Comparison of ENCODE assay signal across 11 cellular contexts in genomic region chr9:127422133-127422782, GRCh38. TPM values are rescaled to one million over a fixed set of nuclear protein-coding genes. Genes with fewer than 3 reads are reported as not detected.
DNase-seq lines count a peak whose midpoint lies in the region; ATAC-seq and TF ChIP-seq lines count a peak whose summit lies in the region.
"Had no signal": no experiment of that assay in that cellular context is flagged by ENCODE, and none has a peak within 500 bp of the region (broad histone marks: within the 10 kb centered on the region; RNA-seq: fewer than 3 reads in every experiment).

No MANE protein-coding gene starts in this region.

- peaks cover 36% of the 10 kb centered on the region for H3K36me3 Mint-ChIP-seq in Caco-2 (ENCODE audit: insufficient read depth, unreplicated experiment)
- peaks cover 22% of the 10 kb centered on the region for H3K36me3 Mint-ChIP-seq in dendritic cell treated with granulocyte-macrophage colony-stimulating factor and Interleukin-4, amounts not matched to agents 40 ng/mL and 50 ng/mL, for 4 days (ENCODE audit: low read depth)
- H3K36me3 Mint-ChIP-seq: IgD-negative memory B cell had no signal

- H3K4me1 Mint-ChIP-seq in Caco-2 (ENCODE audit: low read depth, unreplicated experiment) = peaks cover 17% of the 10 kb centered on the region
- H3K4me1 Mint-ChIP-seq in dendritic cell treated with granulocyte-macrophage colony-stimulating factor and Interleukin-4, amounts not matched to agents 40 ng/mL and 50 ng/mL, for 4 days (ENCODE audit: low read depth) = peaks cover 59% of the 10 kb centered on the region

- peak overlapping the region; percentile 67 for H3K4me3 ChIP-seq in Caco-2 (ENCODE audit: low read depth, low read length)
- H3K4me3 ChIP-seq in neuron (ENCODE audit: low read length) = peak overlapping the region; percentile 83
- no peak overlapping the region for H3K4me3 ChIP-seq in prostate gland

- H3K27me3 ChIP-seq in Caco-2 (replicated peaks; ENCODE audit: control insufficient read depth, insufficient read depth, low read length) (no peaks in the 10 kb centered on the region), neuron (ENCODE audit: insufficient read depth, low read length) (no peaks in the 10 kb centered on the region), prostate gland (replicated peaks; ENCODE audit: insufficient read depth) (no peaks in the 10 kb centered on the region)

- CTCF ChIA-PET in Caco-2 (lab: Charles Lee) = interaction anchor here (1.2 kb wide), 1 partner anchor 26 kb away, joined by 3 read pairs; no protein-coding TSS in a partner anchor

- TF ChIP-seq POLR2A in prostate gland (IDR thresholded peaks at IDR 0.05) = no peak

- ATAC-seq in omental fat pad (ENCODE audit: low FRiP score) (no peak), HG02938 (IDR thresholded peaks at IDR 0.05; ENCODE audit: unreplicated experiment) (no peak)

- TF ChIP-seq CTCF in Caco-2 (IDR thresholded peaks at IDR 0.05; ENCODE audit: insufficient read depth in 1 of 2, low read depth in 1 of 2, low read length in 1 of 2, severe bottlenecking in 1 of 2, unreplicated experiment in 1 of 2) = no peak
- no peak for TF ChIP-seq CTCF in omental fat pad (IDR thresholded peaks at IDR 0.05)
- TF ChIP-seq CTCF in prostate gland (IDR thresholded peaks at IDR 0.05) = no peak

- H3K9me3 ChIP-seq in Caco-2 (no peaks in the 10 kb centered on the region), neuron (ENCODE audit: low read length) (no peaks in the 10 kb centered on the region), prostate gland (no peaks in the 10 kb centered on the region)

- H3K36me3 ChIP-seq in Caco-2 (ENCODE audit: control insufficient read depth, insufficient read depth, low read length) = no peaks in the 10 kb centered on the region
- peaks cover 8% of the 10 kb centered on the region for H3K36me3 ChIP-seq in neuron (ENCODE audit: insufficient read depth, low read length)
- H3K36me3 ChIP-seq in prostate gland = no peaks in the 10 kb centered on the region

- WGBS in prostate gland = 95% methylated on average over 10 of the region's 10 CpGs

- BruUV-seq in Caco-2 (replicated peaks; lab: Mats Ljungman, UMichigan) = no TSS peak

- intact Hi-C loops in Caco-2 (cut with micrococcal nuclease; ENCODE audit: unreplicated experiment) = no loop called here
- intact Hi-C loops in dendritic cell treated with granulocyte-macrophage colony-stimulating factor and Interleukin-4, amounts not matched to agents 40 ng/mL and 50 ng/mL, for 4 days (cut with micrococcal nuclease) = loop anchor here (10.0 kb wide), 1 partner anchor 197 kb away; no protein-coding TSS in a partner anchor
- intact Hi-C loops in prostate gland (cut with DNase I) = no loop called here

- no peaks in the 10 kb centered on the region for H3K9me3 Mint-ChIP-seq in Caco-2 (ENCODE audit: unreplicated experiment)
- H3K9me3 Mint-ChIP-seq in dendritic cell treated with granulocyte-macrophage colony-stimulating factor and Interleukin-4, amounts not matched to agents 40 ng/mL and 50 ng/mL, for 4 days = no peaks in the 10 kb centered on the region

- peak overlapping the region; percentile 99 for H3K27ac Mint-ChIP-seq in Caco-2 (ENCODE audit: unreplicated experiment)
- no peak overlapping the region for H3K27ac Mint-ChIP-seq in dendritic cell treated with granulocyte-macrophage colony-stimulating factor and Interleukin-4, amounts not matched to agents 40 ng/mL and 50 ng/mL, for 4 days

- peak overlapping the region; percentile 100 for H3K4me3 Mint-ChIP-seq in Caco-2 (ENCODE audit: unreplicated experiment)
- H3K4me3 Mint-ChIP-seq in dendritic cell treated with granulocyte-macrophage colony-stimulating factor and Interleukin-4, amounts not matched to agents 40 ng/mL and 50 ng/mL, for 4 days = peak overlapping the region; percentile 99

- H3K27ac ChIP-seq in prostate gland = no peak overlapping the region

- POLR2A ChIA-PET in Caco-2 (lab: Charles Lee) = interaction anchor here (2.6 kb wide), 1 partner anchor 26 kb away, joined by 37 read pairs; the partner anchor contains the start of gene SLC2A8

- H2AFZ ChIP-seq in neuron (ENCODE audit: low read depth, low read length) = no peak overlapping the region

- H3K4me1 ChIP-seq in Caco-2 = peaks cover 15% of the 10 kb centered on the region
- H3K4me1 ChIP-seq in neuron (ENCODE audit: insufficient read depth, low read length) = peaks cover 24% of the 10 kb centered on the region
- peaks cover 14% of the 10 kb centered on the region for H3K4me1 ChIP-seq in prostate gland (replicated peaks)

- no peaks in the 10 kb centered on the region for H3K27me3 Mint-ChIP-seq in Caco-2 (ENCODE audit: insufficient read depth, unreplicated experiment)
- no peaks in the 10 kb centered on the region for H3K27me3 Mint-ChIP-seq in dendritic cell treated with granulocyte-macrophage colony-stimulating factor and Interleukin-4, amounts not matched to agents 40 ng/mL and 50 ng/mL, for 4 days
- H3K27me3 Mint-ChIP-seq: IgD-negative memory B cell had no signal

- DNase-seq in Caco-2 (no peak), MV-4-11 (lab: John Stamatoyannopoulos, UW) (peak; percentile 15), omental fat pad (ENCODE audit: low spot score) (no peak), prostate gland (ENCODE audit: low spot score) (no peak)
- DNase-seq in stimulated activated CD4-positive, alpha-beta T cell treated with anti-CD3 and anti-CD28 coated beads, Interleukin-2, amount 100 ng/mL, for 48 hours = no peak
- DNase-seq: COR-L47, kidney had no signal

RNA-seq across cellular contexts. Expression of gene ZNF79, which starts 1.9 kb away (rescaled TPM):
- 9.2 and 9.3 TPM in 2 replicates for total RNA-seq in Caco-2 (2022)
- total RNA-seq in omental fat pad = 10 to 100 TPM in 1 of 4 donors, 1 to 10 TPM in 3; 5.0 to 15.4 (median 6.3) TPM
- 10 to 100 TPM; 14.3 to 14.5 TPM for total RNA-seq in prostate gland

RNA-seq across cellular contexts. Expression of gene SLC2A8, which starts 25.3 kb away (rescaled TPM):
- total RNA-seq in Caco-2 (2022) (141 and 144 TPM in 2 replicates), omental fat pad (10 to 100 TPM; 12.2 to 28.0 (median 17.8) TPM), prostate gland (10 to 100 TPM; 29.3 to 69.3 TPM)

RNA-seq across cellular contexts. Expression of gene RPL12, which starts 28.9 kb away (rescaled TPM):
- total RNA-seq in Caco-2 (2022) (1,592 and 1,641 TPM in 2 replicates), omental fat pad (1,000 to 10,000 TPM; 2,044 to 2,498 (median 2,365) TPM), prostate gland (1,000 to 10,000 TPM; 1,460 to 2,640 TPM)

RNA-seq across cellular contexts. Expression of gene LRSAM1, which starts 29.1 kb away (rescaled TPM):
- total RNA-seq in Caco-2 (2022) = 25.8 and 26.2 TPM in 2 replicates
- total RNA-seq in omental fat pad = 10 to 100 TPM in 2 of 4 donors, 1 to 10 TPM in 2; 8.3 to 14.6 (median 10.8) TPM
- total RNA-seq in prostate gland = 10 to 100 TPM; 14.8 to 30.5 TPM

Comparison
In these comparisons a context has a peak if more than half of its experiments do, and no peak if none do; other contexts are left out.
1. H3K4me3 ChIP-seq: peak in Caco-2 (single experiment) and neuron (single experiment); none in prostate gland (0 of 2).